In the genomic region with DNA sequence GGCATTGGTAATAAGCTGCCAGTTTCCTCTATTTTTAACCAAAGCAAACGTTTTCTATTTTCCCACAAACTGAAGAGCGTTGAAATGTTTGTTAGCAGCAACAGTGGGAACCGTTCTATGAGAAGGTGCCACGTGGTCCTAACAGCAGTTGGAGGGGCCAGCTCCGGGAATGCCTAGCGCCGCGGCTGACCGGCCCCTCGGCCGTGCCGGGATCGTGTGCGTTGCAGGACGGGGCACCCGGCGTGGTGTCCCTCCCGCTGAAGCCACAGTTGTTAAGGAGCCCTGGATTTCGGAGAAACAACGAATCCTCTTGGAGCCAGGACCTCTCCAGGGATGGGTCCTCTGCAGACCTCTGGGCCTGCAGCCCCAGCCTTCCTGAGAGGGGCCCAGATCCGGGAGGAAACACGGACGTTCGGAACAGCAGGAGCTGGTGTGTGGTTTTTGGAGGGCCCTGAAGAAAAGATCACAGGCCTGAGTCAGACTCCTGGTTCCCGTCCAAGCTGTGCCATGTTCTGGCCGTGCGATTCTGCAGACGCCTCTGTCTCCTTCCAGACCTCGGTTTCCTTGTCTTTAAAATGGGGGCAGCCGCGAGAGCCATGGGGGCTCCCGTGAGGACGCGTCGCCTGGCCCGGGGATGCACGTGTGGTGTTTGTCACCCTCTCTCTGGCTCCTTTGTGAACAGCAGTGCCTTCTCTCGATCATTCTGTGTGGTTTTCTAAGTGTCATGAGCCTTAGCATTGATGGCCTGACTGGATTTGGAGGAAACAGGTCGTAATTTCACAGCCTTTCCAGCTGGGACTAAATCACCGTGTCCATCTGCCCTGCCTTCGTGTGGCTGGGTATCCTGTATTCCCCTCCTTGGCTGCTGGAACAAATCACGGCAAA, we compare ENCODE assay signal across 12 cellular contexts. TPM values are rescaled to one million over a fixed set of nuclear protein-coding genes. Genes with fewer than 3 reads are reported as not detected.
A peak's percentile ranks its signal among the peaks of the same experiment; 100 is the strongest.
DNase-seq lines count a peak whose midpoint lies in the region; ATAC-seq and TF ChIP-seq lines count a peak whose summit lies in the region.
"Had no signal": no experiment of that assay in that cellular context is flagged by ENCODE, and none has a peak within 500 bp of the region (broad histone marks: within the 10 kb centered on the region; RNA-seq: fewer than 3 reads in every experiment).

No MANE protein-coding gene starts in this region.

- H3K9me3 ChIP-seq in mesenchymal stem cell (ENCODE audit: control insufficient read depth, low read length) (no peaks in the 10 kb centered on the region), transverse colon (no peaks in the 10 kb centered on the region)
- H3K9me3 ChIP-seq: left lung had no signal

- H3K27ac ChIP-seq in cingulate gyrus (ENCODE audit: low read depth, low read length) (peak overlapping the region; percentile 47), mesenchymal stem cell (ENCODE audit: low read length, poor library complexity, severe bottlenecking) (no peak overlapping the region), transverse colon (peak overlapping the region; percentile 83 to 92 (median 86))

- TF ChIP-seq CTCF in HFFc6 (IDR thresholded peaks at IDR 0.05): no peak
- TF ChIP-seq CTCF in transverse colon (IDR thresholded peaks at IDR 0.05): no peak

- H3K9me3 Mint-ChIP-seq in HFFc6: no peaks in the 10 kb centered on the region
- H3K9me3 Mint-ChIP-seq: activated T-helper 17 cell treated with anti-CD3 and anti-CD28 coated beads, Interleukin-2, amount 50 U/mL, for 72 hours had no signal

- peak overlapping the region; percentile 52 to 92 for H3K18ac ChIP-seq in mesenchymal stem cell (ENCODE audit: low read depth in 1 of 2, low read length in 2 of 2)

- H3K27me3 Mint-ChIP-seq in HFFc6 (ENCODE audit: insufficient read depth): peaks cover 3% of the 10 kb centered on the region

- no peak for TF ChIP-seq POLR2A in transverse colon (IDR thresholded peaks at IDR 0.05)

- no peak overlapping the region for H2BK15ac ChIP-seq in mesenchymal stem cell (ENCODE audit: low read depth, poor library complexity, severe bottlenecking)

- H2AK5ac ChIP-seq in mesenchymal stem cell (ENCODE audit: low read length, severe bottlenecking): no peak overlapping the region

- intact Hi-C loops in transverse colon (cut with DNase I; ENCODE audit: low total_unique reads): loop anchor here (5.0 kb wide), 1 partner anchor 41 kb away; a partner anchor contains a TSS

- peaks cover 35% of the 10 kb centered on the region for H3K4me1 Mint-ChIP-seq in HFFc6 (ENCODE audit: low read depth)
- H3K4me1 Mint-ChIP-seq: activated T-helper 17 cell treated with anti-CD3 and anti-CD28 coated beads, Interleukin-2, amount 50 U/mL, for 72 hours had no signal

- peak overlapping the region; percentile 34 to 55 for H3K4ac ChIP-seq in mesenchymal stem cell (ENCODE audit: low read depth in 1 of 2, low read length in 2 of 2)

- peak overlapping the region in 1 of 2 experiments; percentile 29 for H3K4me3 ChIP-seq in mesenchymal stem cell (ENCODE audit: insufficient read depth in 1 of 2, low read depth in 1 of 2, low read length in 2 of 2)
- no peak overlapping the region for H3K4me3 ChIP-seq in transverse colon
- H3K4me3 ChIP-seq: left lung had no signal

- TF ChIP-seq EP300 in transverse colon (IDR thresholded peaks at IDR 0.05; ENCODE audit: low read depth): no peak

- no peak overlapping the region for H2BK5ac ChIP-seq in mesenchymal stem cell (ENCODE audit: low read depth, low read length, poor library complexity, severe bottlenecking)

- H4K91ac ChIP-seq in mesenchymal stem cell (ENCODE audit: low read length): peak overlapping the region; percentile 72

- H2BK12ac ChIP-seq in mesenchymal stem cell (ENCODE audit: low read length in 2 of 2): peak overlapping the region; percentile 55 to 78

- in situ Hi-C loops in transverse colon (cut with MboI; ENCODE audit: low pct_ligation_motif_present in 1 of 4, low pct_unique_long_range_greater_than_20kb in 1 of 4, low sequenced_read_pairs in 3 of 4): no loop called here

- no peaks in the 10 kb centered on the region for H3K36me3 Mint-ChIP-seq in HFFc6 (ENCODE audit: low read depth)

- H3K4me1 ChIP-seq in mesenchymal stem cell (ENCODE audit: control insufficient read depth, insufficient read depth, low read depth, low read length) (peaks cover 62% of the 10 kb centered on the region), transverse colon (peaks cover 40 to 78% (median 61%) of the 10 kb centered on the region in 4 donors)

- H3K23ac ChIP-seq in mesenchymal stem cell (ENCODE audit: low read length in 2 of 2): no peak overlapping the region

- H2BK120ac ChIP-seq in mesenchymal stem cell (ENCODE audit: low read depth, low read length): peak overlapping the region; percentile 82

- H3K36me3 ChIP-seq in mesenchymal stem cell (ENCODE audit: control insufficient read depth in 1 of 2, insufficient read depth in 2 of 2, low read depth in 1 of 2, low read length in 2 of 2): peaks cover 29 to 46% of the 10 kb centered on the region in 2 experiments
- no peaks in the 10 kb centered on the region for H3K36me3 ChIP-seq in transverse colon

- no peak overlapping the region; the same call in 1 of the 2 replicates for H3K4me3 Mint-ChIP-seq in HFFc6
- H3K4me3 Mint-ChIP-seq: activated T-helper 17 cell treated with anti-CD3 and anti-CD28 coated beads, Interleukin-2, amount 50 U/mL, for 72 hours had no signal

- H3K14ac ChIP-seq in mesenchymal stem cell (ENCODE audit: low read length in 2 of 2): no peak overlapping the region

- no peak for ATAC-seq in GM21529 (IDR thresholded peaks at IDR 0.05; ENCODE audit: unreplicated experiment)
- ATAC-seq: activated T-helper 17 cell treated with anti-CD3 and anti-CD28 coated beads, Interleukin-2, amount 50 U/mL, for 72 hours; left lung had no signal

- DNase-seq in HFFc6: peak; percentile 60
- DNase-seq in mesenchymal stem cell: peak; percentile 64
- no peak for DNase-seq in transverse colon
- no peak for DNase-seq in GF-D8 (lab: John Stamatoyannopoulos, UW)
- no peak for DNase-seq in NCI-H748 treated with DMSO at 0.1 percent for 48 hours (lab: John Stamatoyannopoulos, UW)
- DNase-seq: GDM1; left lung; NCI-H1436; stimulated activated naive CD4-positive, alpha-beta T cell had no signal

- H4K8ac ChIP-seq in mesenchymal stem cell (ENCODE audit: low read length): peak overlapping the region; percentile 66

- H3K9ac ChIP-seq in mesenchymal stem cell (ENCODE audit: low read length): peak overlapping the region; percentile 80

- WGBS in mesenchymal stem cell: 74% methylated on average over 42 of the region's 42 CpGs
- 63 to 80% methylated on average over 3 to 42 of the region's 42 CpGs for WGBS in transverse colon (ENCODE audit: low coverage in 1 of 2), 2 donors

- peak overlapping the region; percentile 8; the same call in 1 of the 2 replicates for H3K27ac Mint-ChIP-seq in HFFc6
- H3K27ac Mint-ChIP-seq: activated T-helper 17 cell treated with anti-CD3 and anti-CD28 coated beads, Interleukin-2, amount 50 U/mL, for 72 hours had no signal

- H3K27me3 ChIP-seq in mesenchymal stem cell (ENCODE audit: control insufficient read depth in 1 of 2, insufficient read depth in 1 of 2, low read length in 2 of 2) (no peaks in the 10 kb centered on the region), transverse colon (no peaks in the 10 kb centered on the region)
- H3K27me3 ChIP-seq: left lung had no signal

- no peak overlapping the region for H2AFZ ChIP-seq in mesenchymal stem cell (ENCODE audit: low read depth, low read length)

- no peak overlapping the region for H3K4me2 ChIP-seq in mesenchymal stem cell (ENCODE audit: low read length, poor library complexity, severe bottlenecking)

- peaks cover 20% of the 10 kb centered on the region for H3K79me1 ChIP-seq in mesenchymal stem cell (replicated peaks; ENCODE audit: low read length, poor library complexity, severe bottlenecking)

RNA-seq across cellular contexts. Expression of a gene that starts 40.4 kb away (rescaled TPM):
- 10 to 100 TPM; 22.2 to 31.1 (median 23.2) TPM for total RNA-seq in HFFc6 (2021; fragmentation: NEBNext Ultra II Directional; extraction: Animal tissue kit (Norgen Biotek cat#: 25700))
- polyA plus RNA-seq in mesenchymal stem cell (2013, experiment 1 of 2): 56.3 TPM
- 57.5 TPM for polyA plus RNA-seq in mesenchymal stem cell (2013, experiment 2 of 2)
- 10 to 100 TPM; 10.5 to 62.3 (median 23.5) TPM for total RNA-seq in transverse colon

RNA-seq across cellular contexts. Expression of a gene that starts 57.2 kb away (rescaled TPM):
- not detected for total RNA-seq in HFFc6 (2021; fragmentation: NEBNext Ultra II Directional; extraction: Animal tissue kit (Norgen Biotek cat#: 25700))
- not detected for polyA plus RNA-seq in mesenchymal stem cell (2013, experiment 1 of 2)
- not detected for polyA plus RNA-seq in mesenchymal stem cell (2013, experiment 2 of 2)
- not detected for total RNA-seq in transverse colon
- total RNA-seq: activated T-helper 17 cell treated with anti-CD3 and anti-CD28 coated beads, Interleukin-2, amount 50 U/mL, for 72 hours; left lung had no signal

Comparison
In these comparisons a context has a peak if more than half of its experiments do, and no peak if none do; other contexts are left out.
1. DNase-seq: peak in HFFc6 (single experiment) and mesenchymal stem cell (single experiment); none in transverse colon (single experiment), GF-D8 (single experiment) and NCI-H748 treated with DMSO at 0.1 percent for 48 hours (single experiment).